8 cellular contexts compared by ENCODE assay signal in genomic region chr15:36579792-36580431, GRCh38. TPM values are rescaled to one million over a fixed set of nuclear protein-coding genes. Genes with fewer than 3 reads are reported as not detected.
DNase-seq lines count a peak whose midpoint lies in the region; ATAC-seq and TF ChIP-seq lines count a peak whose summit lies in the region.

No MANE protein-coding gene starts in this region.

- peak; percentile 30 for DNase-seq in ACHN
- peak in 19 of 34 experiments; percentile 1 to 26 (median 12) for DNase-seq in T-cell
- DNase-seq in endothelial cell (ENCODE audit: low spot score) = no peak
- peak in 5 of 10 donors; percentile 3 to 62 (median 6) for DNase-seq in naive thymus-derived CD8-positive, alpha-beta T cell
- DNase-seq in vagina (ENCODE audit: extremely low spot score in 2 of 2) = no peak
- no peak for DNase-seq in ecto neural progenitor cell (ENCODE audit: low spot score)

- no peaks in the 10 kb centered on the region for H3K36me3 ChIP-seq in vagina

- H3K27ac Mint-ChIP-seq in T-cell = peak overlapping the region; percentile 23 to 94
- no peak overlapping the region for H3K27ac Mint-ChIP-seq in endothelial cell (ENCODE audit: unreplicated experiment)
- peak overlapping the region; percentile 7 to 99 (median 97) for H3K27ac Mint-ChIP-seq in naive thymus-derived CD8-positive, alpha-beta T cell

- no peaks in the 10 kb centered on the region for H3K9me3 ChIP-seq in vagina

- TF ChIP-seq POLR2A in vagina (IDR thresholded peaks at IDR 0.05) = no peak

- H3K27me3 ChIP-seq in vagina = no peaks in the 10 kb centered on the region

- POLR2A ChIA-PET in T-cell (lab: Charles Lee) = no interaction called here
- POLR2A ChIA-PET in naive thymus-derived CD8-positive, alpha-beta T cell (lab: Charles Lee) = interaction anchor here (0.6 kb wide), 1 partner anchor 1034 kb away, joined by 3 read pairs; the partner anchor contains the start of gene DPH6

- CTCF ChIA-PET in T-cell (lab: Charles Lee) = no interaction called here

- ATAC-seq in GM18867 (IDR thresholded peaks at IDR 0.05; ENCODE audit: unreplicated experiment) (peak; percentile 34), HG03135 (IDR thresholded peaks at IDR 0.05; ENCODE audit: unreplicated experiment) (peak; percentile 33), T-cell (replicated peaks in 1 of 4) (peak; percentile 8 to 30 (median 24))
- peak; percentile 23 to 28 for ATAC-seq in naive thymus-derived CD8-positive, alpha-beta T cell

- peak overlapping the region; percentile 75 for H3K27ac ChIP-seq in vagina

- H3K4me1 ChIP-seq in vagina = peaks cover 22% of the 10 kb centered on the region

- peaks cover 18 to 31% (median 30%) of the 10 kb centered on the region in 3 donors for H3K4me1 Mint-ChIP-seq in T-cell
- H3K4me1 Mint-ChIP-seq in endothelial cell (ENCODE audit: unreplicated experiment) = no peaks in the 10 kb centered on the region
- peaks cover 7 to 31% (median 20%) of the 10 kb centered on the region in 4 donors for H3K4me1 Mint-ChIP-seq in naive thymus-derived CD8-positive, alpha-beta T cell

- peak overlapping the region; percentile 62 to 78 for H3K4me3 ChIP-seq in vagina

- intact Hi-C loops in vagina (cut with DNase I) = no loop called here

- no peak for TF ChIP-seq CTCF in endothelial cell (IDR thresholded peaks at IDR 0.05; ENCODE audit: unreplicated experiment)
- TF ChIP-seq CTCF in vagina (IDR thresholded peaks at IDR 0.05) = no peak

- H3K27me3 Mint-ChIP-seq in T-cell (no peaks in the 10 kb centered on the region), endothelial cell (ENCODE audit: unreplicated experiment) (no peaks in the 10 kb centered on the region)
- no peaks in the 10 kb centered on the region for H3K27me3 Mint-ChIP-seq in naive thymus-derived CD8-positive, alpha-beta T cell

- in situ Hi-C loops in ACHN (cut with HindIII; ENCODE audit: low pct_ligation_motif_present, low pct_unique_long_range_greater_than_20kb, low sequenced_read_pairs) = no loop called here

- H3K36me3 Mint-ChIP-seq in T-cell (no peaks in the 10 kb centered on the region), endothelial cell (ENCODE audit: low read depth, unreplicated experiment) (no peaks in the 10 kb centered on the region)
- no peaks in the 10 kb centered on the region for H3K36me3 Mint-ChIP-seq in naive thymus-derived CD8-positive, alpha-beta T cell

- H3K9me3 Mint-ChIP-seq in T-cell (no peaks in the 10 kb centered on the region), endothelial cell (ENCODE audit: unreplicated experiment) (no peaks in the 10 kb centered on the region)
- H3K9me3 Mint-ChIP-seq in naive thymus-derived CD8-positive, alpha-beta T cell = no peaks in the 10 kb centered on the region

- H3K4me3 Mint-ChIP-seq in T-cell (peak overlapping the region; percentile 87 to 90 (median 90)), endothelial cell (ENCODE audit: unreplicated experiment) (peak overlapping the region; percentile 86)
- peak overlapping the region; percentile 90 to 96 (median 92) for H3K4me3 Mint-ChIP-seq in naive thymus-derived CD8-positive, alpha-beta T cell

RNA-seq across cellular contexts. Expression of gene CDIN1, which starts 0.5 kb away (rescaled TPM):
- 1 to 10 TPM; 6.1 to 7.6 (median 7.1) TPM for total RNA-seq in T-cell
- 14.0 TPM for total RNA-seq in endothelial cell (ENCODE audit: unreplicated experiment)
- 1 to 10 TPM; 8.2 to 8.9 TPM for total RNA-seq in naive thymus-derived CD8-positive, alpha-beta T cell
- polyA plus RNA-seq in naive thymus-derived CD8-positive, alpha-beta T cell = 1 to 10 TPM; 4.0 to 6.4 (median 4.8) TPM
- 35.6 TPM for total RNA-seq in vagina

Comparison
In these comparisons a context has a peak if more than half of its experiments do, and no peak if none do; other contexts are left out.
1. DNase-seq: peak in ACHN (single experiment) and T-cell (19 of 34); none in endothelial cell (single experiment), vagina (0 of 2) and ecto neural progenitor cell (single experiment).
2. Peak in every context shown above with its lines, with median percentiles within 50 percentile points of each other: ATAC-seq and H3K4me3 Mint-ChIP-seq.